In the genomic region with DNA sequence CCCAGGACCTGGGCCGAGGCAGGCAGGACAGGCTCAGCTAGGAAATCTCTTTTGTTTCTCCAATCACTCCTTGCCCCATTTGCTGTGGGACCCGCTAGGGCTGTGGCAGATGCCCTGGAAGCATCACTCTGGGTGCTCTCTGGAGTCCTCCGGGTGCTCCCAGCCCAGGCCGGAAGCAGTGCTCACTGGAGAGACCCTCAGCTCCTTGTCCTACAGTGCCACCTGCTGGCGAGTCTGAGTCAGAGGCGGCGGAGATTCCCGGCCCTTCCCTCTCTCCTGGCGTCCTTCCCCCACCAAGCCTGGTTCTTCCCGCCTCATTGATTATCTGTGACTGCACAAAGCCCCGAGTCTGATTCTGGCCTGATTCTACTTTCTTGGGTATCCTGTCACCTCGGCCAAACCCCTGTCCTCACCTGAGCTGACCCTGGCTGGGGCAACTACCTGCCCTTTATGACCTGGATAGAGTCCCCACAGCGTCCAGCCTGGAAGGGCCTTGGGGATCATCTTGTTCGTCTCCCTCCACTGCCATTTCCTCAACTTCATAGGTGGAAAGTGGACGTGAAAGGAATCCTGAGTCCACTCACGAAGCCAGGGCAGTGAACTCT, we compare ENCODE assay signal across 8 cellular contexts. TPM values are rescaled to one million over a fixed set of nuclear protein-coding genes. Genes with fewer than 3 reads are reported as not detected.
DNase-seq lines count a peak whose midpoint lies in the region; ATAC-seq, FAIRE-seq and TF ChIP-seq lines count a peak whose summit lies in the region.

No MANE protein-coding gene starts in this region.

- FAIRE-seq in A549 (lab: Jason Lieb, UNC): no peak

- H3K4me1 ChIP-seq in A549 (no peaks in the 10 kb centered on the region), mesenchymal stem cell (ENCODE audit: control insufficient read depth, insufficient read depth, low read depth, low read length) (peaks cover 3% of the 10 kb centered on the region)

- H2BK120ac ChIP-seq in mesenchymal stem cell (ENCODE audit: low read depth, low read length): no peak overlapping the region

- no peak overlapping the region for H3K18ac ChIP-seq in mesenchymal stem cell (ENCODE audit: low read depth in 1 of 2, low read length in 2 of 2)

- H2BK5ac ChIP-seq in mesenchymal stem cell (ENCODE audit: low read depth, low read length, poor library complexity, severe bottlenecking): no peak overlapping the region

- no peak overlapping the region for H4K91ac ChIP-seq in mesenchymal stem cell (ENCODE audit: low read length)

- H3K4me2 ChIP-seq in A549: no peak overlapping the region
- no peak overlapping the region for H3K4me2 ChIP-seq in mesenchymal stem cell (ENCODE audit: low read length, poor library complexity, severe bottlenecking)

- 9% methylated on average over 13 of the region's 16 CpGs for WGBS in A549 (ENCODE audit: missing lambda C conversion rate)
- WGBS in mesenchymal stem cell: 21% methylated on average over 16 of the region's 16 CpGs

- H3K4ac ChIP-seq in mesenchymal stem cell (ENCODE audit: low read depth in 1 of 2, low read length in 2 of 2): no peak overlapping the region

- H3K79me1 ChIP-seq in mesenchymal stem cell (replicated peaks; ENCODE audit: low read length, poor library complexity, severe bottlenecking): no peaks in the 10 kb centered on the region

- H3K4me3 ChIP-seq in A549: no peak overlapping the region
- no peak overlapping the region for H3K4me3 ChIP-seq in GM12864 (ENCODE audit: low read depth, low read length)
- H3K4me3 ChIP-seq in mesenchymal stem cell (ENCODE audit: insufficient read depth in 1 of 2, low read depth in 1 of 2, low read length in 2 of 2): no peak overlapping the region

- no peak overlapping the region for H2AFZ ChIP-seq in mesenchymal stem cell (ENCODE audit: low read depth, low read length)

- H3K27me3 ChIP-seq in mesenchymal stem cell (ENCODE audit: control insufficient read depth in 1 of 2, insufficient read depth in 1 of 2, low read length in 2 of 2): peaks cover 76 to 86% of the 10 kb centered on the region in 2 experiments

- no peak for TF ChIP-seq POLR2A in A549 (IDR thresholded peaks at IDR 0.05; ENCODE audit: low read length)

- H3K9ac ChIP-seq in mesenchymal stem cell (ENCODE audit: low read length): no peak overlapping the region

- H3K23ac ChIP-seq in mesenchymal stem cell (ENCODE audit: low read length in 2 of 2): no peak overlapping the region

- peak; percentile 94 to 96 for TF ChIP-seq RAD21 in A549 (conservative IDR thresholded peaks at IDR 0.05 in 1 of 2, IDR thresholded peaks at IDR 0.05 in 1 of 2)

- TF ChIP-seq CTCF in A549 (IDR thresholded peaks at IDR 0.05) (peak; percentile 84), GM12864 (IDR thresholded peaks at IDR 0.05; ENCODE audit: low read depth, low read length, missing control alignments) (peak; percentile 78)

- ATAC-seq in A549: peak; percentile 88 to 95
- ATAC-seq in stimulated activated naive CD8-positive, alpha-beta T cell treated with anti-CD3 and anti-CD28 coated beads, Interleukin-15, Interleukin-2, amounts not matched to agents 100 U/mL and 50 U/mL, for 24 hours: peak; percentile 77
- ATAC-seq in HG03280 (IDR thresholded peaks at IDR 0.05; ENCODE audit: unreplicated experiment): no peak

- no peak overlapping the region for H2BK15ac ChIP-seq in mesenchymal stem cell (ENCODE audit: low read depth, poor library complexity, severe bottlenecking)

- no peaks in the 10 kb centered on the region for H3K9me3 ChIP-seq in A549
- no peaks in the 10 kb centered on the region for H3K9me3 ChIP-seq in mesenchymal stem cell (ENCODE audit: control insufficient read depth, low read length)

- no peak overlapping the region for H3K14ac ChIP-seq in mesenchymal stem cell (ENCODE audit: low read length in 2 of 2)

- H2BK12ac ChIP-seq in mesenchymal stem cell (ENCODE audit: low read length in 2 of 2): no peak overlapping the region

- no peak overlapping the region for H2AK5ac ChIP-seq in mesenchymal stem cell (ENCODE audit: low read length, severe bottlenecking)

- no peak for TF ChIP-seq EP300 in A549 (IDR thresholded peaks at IDR 0.05)

- no peak overlapping the region for H4K8ac ChIP-seq in mesenchymal stem cell (ENCODE audit: low read length)

- H3K36me3 ChIP-seq in mesenchymal stem cell (ENCODE audit: control insufficient read depth in 1 of 2, insufficient read depth in 2 of 2, low read depth in 1 of 2, low read length in 2 of 2): no peaks in the 10 kb centered on the region

- CTCF ChIA-PET in A549 (lab: Yijun Ruan, JAX): interaction anchor here (0.7 to 13.9 kb wide), 54 partner anchors 8 to 816 kb away, joined by 3 to 176 read pairs (median 4); partner anchors contain the start of genes BARHL1 and CFAP77

- POLR2A ChIA-PET in A549 (lab: Yijun Ruan, JAX): no interaction called here

- H3K27ac ChIP-seq in A549 (no peak overlapping the region), mesenchymal stem cell (ENCODE audit: low read length, poor library complexity, severe bottlenecking) (no peak overlapping the region)

- DNase-seq in A549 (ENCODE audit: low read depth in 1 of 2, low spot score in 1 of 2) (peak; percentile 75 to 88), GM12864 (ENCODE audit: low read depth) (no peak), NCI-H2029 treated with DMSO at 0.1 percent for 48 hours (lab: John Stamatoyannopoulos, UW) (peak; percentile 79), UCSD-AML1 (lab: John Stamatoyannopoulos, UW; ENCODE audit: unreplicated experiment) (peak; percentile 72), ecto neural progenitor cell (ENCODE audit: low spot score) (peak; percentile 93), mesenchymal stem cell (peak; percentile 78)
- DNase-seq in stimulated activated naive CD8-positive, alpha-beta T cell treated with anti-CD3 and anti-CD28 coated beads, Interleukin-15, Interleukin-2, amounts not matched to agents 100 U/mL and 50 U/mL, for 24 hours: peak; percentile 74

TF ChIP-seq in A549, 52 proteins besides CTCF, POLR2A, EP300 and RAD21:
- TF ChIP-seq SMC3 (IDR thresholded peaks at IDR 0.05) (peak; percentile 85), CHD2 (IDR thresholded peaks at IDR 0.05; ENCODE audit: low read length, partially characterized antibody) (no peak), ZFP36 (IDR thresholded peaks at IDR 0.05; ENCODE audit: borderline replicate concordance, partially characterized antibody) (peak; percentile 4)

RNA-seq across cellular contexts. Expression of gene BARHL1, which starts 7.3 kb away (rescaled TPM):
- not detected in 2 replicates for polyA plus RNA-seq in A549 (2011; rRNA removed)
- not detected in 2 replicates for polyA plus RNA-seq in A549 (2012; cell fraction: cytosol; rRNA removed)
- not detected in 2 replicates for polyA plus RNA-seq in A549 (2012; cell fraction: nucleus; rRNA removed)
- polyA plus RNA-seq in A549 (2017; fragmentation: RNase III; extraction: RNeasy Plus Mini Kit Qiagen cat#74134 plus additional on column Dnase treatment): not detected in 3 replicates
- polyA minus RNA-seq in A549 (2011; rRNA and poly(A)+ RNA removed): not detected in 2 replicates
- not detected for polyA plus RNA-seq in mesenchymal stem cell (2013, experiment 1 of 2)
- not detected for polyA plus RNA-seq in mesenchymal stem cell (2013, experiment 2 of 2)
